In the genomic region with DNA sequence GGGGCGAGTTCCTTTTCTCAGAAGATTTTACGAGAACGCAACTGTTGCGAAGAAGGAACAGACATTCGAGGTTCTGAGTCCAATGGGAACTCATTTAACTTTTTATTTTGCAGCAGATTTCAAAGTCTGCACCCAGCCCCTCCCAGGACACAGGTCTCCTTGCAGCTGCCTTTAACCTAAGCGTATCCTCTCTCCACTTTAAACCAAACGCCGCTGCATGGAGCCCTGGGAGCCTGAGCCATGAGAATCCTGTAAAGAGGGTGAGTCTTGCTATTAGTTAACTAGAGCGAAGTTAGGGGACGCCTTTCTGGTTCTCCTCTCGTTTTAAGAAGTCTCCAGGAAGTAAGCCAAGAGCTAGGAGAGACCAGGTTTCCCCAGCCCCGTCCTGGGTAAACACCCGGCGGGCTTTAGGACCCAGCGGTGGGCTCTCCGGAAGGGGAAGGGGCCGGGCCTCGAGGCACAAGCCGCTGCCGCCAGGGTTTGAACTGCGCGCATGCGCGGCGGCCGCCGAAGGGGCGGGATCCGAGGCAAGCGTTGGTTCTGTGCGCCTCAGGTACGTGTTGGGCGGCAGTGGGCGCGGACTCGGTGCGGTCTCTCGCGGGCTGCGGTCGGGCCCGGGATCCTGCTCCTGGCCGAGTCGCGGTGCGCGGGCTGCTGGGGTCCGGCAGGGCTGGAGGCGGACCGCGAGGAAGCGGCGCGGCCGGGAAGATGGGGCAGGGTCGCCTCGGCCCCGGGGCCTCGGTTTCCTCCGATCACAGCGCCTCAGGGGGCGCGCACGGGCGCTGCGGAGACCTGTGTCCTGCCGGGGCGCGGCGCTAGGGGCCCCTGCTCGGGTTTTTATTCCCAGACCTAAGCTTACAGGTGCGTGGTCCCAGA, we compare ENCODE assay signal across 1 cellular context.
TF ChIP-seq lines count a peak whose summit lies in the region.

A gene (plus strand): TSS at position 510 of the 876 bp plus-strand sequence. CDS start 7,188 bp downstream, outside the sequence.

TF ChIP-seq in HepG2, 621 proteins besides CTCF, POLR2A, EP300 and RAD21 (continued from another document and continues in another):
- TF ChIP-seq ZNF644 (CRISPR knock-in tag; IDR thresholded peaks at IDR 0.05; ENCODE audit: low read depth) (no peak), RCOR2 (CRISPR knock-in tag; IDR thresholded peaks at IDR 0.05) (0 out of 2 replicates have a peak, but pooled peaks have one; percentile 52), ZNF382 (CRISPR knock-in tag; IDR thresholded peaks at IDR 0.05; ENCODE audit: borderline replicate concordance) (no peak), TP53 (CRISPR knock-in tag; conservative IDR thresholded peaks at IDR 0.05) (0 out of 2 replicates have a peak, but pooled peaks have one; percentile 52), ZNF350 (CRISPR knock-in tag; IDR thresholded peaks at IDR 0.05; ENCODE audit: borderline replicate concordance, low read depth) (no peak), ZNF326 (CRISPR knock-in tag; IDR thresholded peaks at IDR 0.05; ENCODE audit: borderline replicate concordance) (no peak), CCDC6 (CRISPR knock-in tag; IDR thresholded peaks at IDR 0.05) (no peak), MATR3 (CRISPR knock-in tag; IDR thresholded peaks at IDR 0.05) (no peak), MAF1 (CRISPR knock-in tag; IDR thresholded peaks at IDR 0.05; ENCODE audit: borderline replicate concordance) (no peak), ZNF563 (CRISPR knock-in tag; IDR thresholded peaks at IDR 0.05) (peak; percentile 59; the same call in 1 of the 2 replicates), NKX3-1 (CRISPR knock-in tag; IDR thresholded peaks at IDR 0.05) (peak; percentile 26; the same call in 1 of the 2 replicates), SMYD3 (CRISPR knock-in tag; IDR thresholded peaks at IDR 0.05) (peak; percentile 36; the same call in 1 of the 2 replicates), YEATS4 (CRISPR knock-in tag; IDR thresholded peaks at IDR 0.05; ENCODE audit: borderline replicate concordance) (peak; percentile 89), SPEN (CRISPR knock-in tag; IDR thresholded peaks at IDR 0.05; ENCODE audit: low read depth) (peak; percentile 80), ZNF878 (CRISPR knock-in tag; IDR thresholded peaks at IDR 0.05) (no peak), ZSCAN9 (CRISPR knock-in tag; IDR thresholded peaks at IDR 0.05; ENCODE audit: borderline replicate concordance) (peak; percentile 65; the same call in 1 of the 2 replicates), RAD51 (IDR thresholded peaks at IDR 0.05; ENCODE audit: borderline replicate concordance) (no peak), DNMT1 (CRISPR knock-in tag; IDR thresholded peaks at IDR 0.05) (no peak), ZFP62 (CRISPR knock-in tag; IDR thresholded peaks at IDR 0.05) (no peak; the same call in 1 of the 2 replicates), ZNF510 (CRISPR knock-in tag; IDR thresholded peaks at IDR 0.05; ENCODE audit: low read depth) (no peak)
- TF ChIP-seq, protein P1, sequence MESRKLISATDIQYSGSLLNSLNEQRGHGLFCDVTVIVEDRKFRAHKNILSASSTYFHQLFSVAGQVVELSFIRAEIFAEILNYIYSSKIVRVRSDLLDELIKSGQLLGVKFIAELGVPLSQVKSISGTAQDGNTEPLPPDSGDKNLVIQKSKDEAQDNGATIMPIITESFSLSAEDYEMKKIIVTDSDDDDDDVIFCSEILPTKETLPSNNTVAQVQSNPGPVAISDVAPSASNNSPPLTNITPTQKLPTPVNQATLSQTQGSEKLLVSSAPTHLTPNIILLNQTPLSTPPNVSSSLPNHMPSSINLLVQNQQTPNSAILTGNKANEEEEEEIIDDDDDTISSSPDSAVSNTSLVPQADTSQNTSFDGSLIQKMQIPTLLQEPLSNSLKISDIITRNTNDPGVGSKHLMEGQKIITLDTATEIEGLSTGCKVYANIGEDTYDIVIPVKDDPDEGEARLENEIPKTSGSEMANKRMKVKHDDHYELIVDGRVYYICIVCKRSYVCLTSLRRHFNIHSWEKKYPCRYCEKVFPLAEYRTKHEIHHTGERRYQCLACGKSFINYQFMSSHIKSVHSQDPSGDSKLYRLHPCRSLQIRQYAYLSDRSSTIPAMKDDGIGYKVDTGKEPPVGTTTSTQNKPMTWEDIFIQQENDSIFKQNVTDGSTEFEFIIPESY (CRISPR knock-in tag; IDR thresholded peaks at IDR 0.05), result no peak
- TF ChIP-seq, protein P2, sequence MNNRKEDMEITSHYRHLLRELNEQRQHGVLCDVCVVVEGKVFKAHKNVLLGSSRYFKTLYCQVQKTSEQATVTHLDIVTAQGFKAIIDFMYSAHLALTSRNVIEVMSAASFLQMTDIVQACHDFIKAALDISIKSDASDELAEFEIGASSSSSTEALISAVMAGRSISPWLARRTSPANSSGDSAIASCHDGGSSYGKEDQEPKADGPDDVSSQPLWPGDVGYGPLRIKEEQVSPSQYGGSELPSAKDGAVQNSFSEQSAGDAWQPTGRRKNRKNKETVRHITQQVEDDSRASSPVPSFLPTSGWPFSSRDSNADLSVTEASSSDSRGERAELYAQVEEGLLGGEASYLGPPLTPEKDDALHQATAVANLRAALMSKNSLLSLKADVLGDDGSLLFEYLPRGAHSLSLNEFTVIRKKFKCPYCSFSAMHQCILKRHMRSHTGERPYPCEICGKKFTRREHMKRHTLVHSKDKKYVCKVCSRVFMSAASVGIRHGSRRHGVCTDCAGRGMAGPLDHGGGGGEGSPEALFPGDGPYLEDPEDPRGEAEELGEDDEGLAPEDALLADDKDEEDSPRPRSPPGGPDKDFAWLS (CRISPR knock-in tag; IDR thresholded peaks at IDR 0.05; ENCODE audit: borderline replicate concordance), result no peak
- TF ChIP-seq, protein P3, sequence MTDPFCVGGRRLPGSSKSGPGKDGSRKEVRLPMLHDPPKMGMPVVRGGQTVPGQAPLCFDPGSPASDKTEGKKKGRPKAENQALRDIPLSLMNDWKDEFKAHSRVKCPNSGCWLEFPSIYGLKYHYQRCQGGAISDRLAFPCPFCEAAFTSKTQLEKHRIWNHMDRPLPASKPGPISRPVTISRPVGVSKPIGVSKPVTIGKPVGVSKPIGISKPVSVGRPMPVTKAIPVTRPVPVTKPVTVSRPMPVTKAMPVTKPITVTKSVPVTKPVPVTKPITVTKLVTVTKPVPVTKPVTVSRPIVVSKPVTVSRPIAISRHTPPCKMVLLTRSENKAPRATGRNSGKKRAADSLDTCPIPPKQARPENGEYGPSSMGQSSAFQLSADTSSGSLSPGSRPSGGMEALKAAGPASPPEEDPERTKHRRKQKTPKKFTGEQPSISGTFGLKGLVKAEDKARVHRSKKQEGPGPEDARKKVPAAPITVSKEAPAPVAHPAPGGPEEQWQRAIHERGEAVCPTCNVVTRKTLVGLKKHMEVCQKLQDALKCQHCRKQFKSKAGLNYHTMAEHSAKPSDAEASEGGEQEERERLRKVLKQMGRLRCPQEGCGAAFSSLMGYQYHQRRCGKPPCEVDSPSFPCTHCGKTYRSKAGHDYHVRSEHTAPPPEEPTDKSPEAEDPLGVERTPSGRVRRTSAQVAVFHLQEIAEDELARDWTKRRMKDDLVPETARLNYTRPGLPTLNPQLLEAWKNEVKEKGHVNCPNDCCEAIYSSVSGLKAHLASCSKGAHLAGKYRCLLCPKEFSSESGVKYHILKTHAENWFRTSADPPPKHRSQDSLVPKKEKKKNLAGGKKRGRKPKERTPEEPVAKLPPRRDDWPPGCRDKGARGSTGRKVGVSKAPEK (CRISPR knock-in tag; IDR thresholded peaks at IDR 0.05; ENCODE audit: borderline replicate concordance), result no peak
- TF ChIP-seq, protein P4, sequence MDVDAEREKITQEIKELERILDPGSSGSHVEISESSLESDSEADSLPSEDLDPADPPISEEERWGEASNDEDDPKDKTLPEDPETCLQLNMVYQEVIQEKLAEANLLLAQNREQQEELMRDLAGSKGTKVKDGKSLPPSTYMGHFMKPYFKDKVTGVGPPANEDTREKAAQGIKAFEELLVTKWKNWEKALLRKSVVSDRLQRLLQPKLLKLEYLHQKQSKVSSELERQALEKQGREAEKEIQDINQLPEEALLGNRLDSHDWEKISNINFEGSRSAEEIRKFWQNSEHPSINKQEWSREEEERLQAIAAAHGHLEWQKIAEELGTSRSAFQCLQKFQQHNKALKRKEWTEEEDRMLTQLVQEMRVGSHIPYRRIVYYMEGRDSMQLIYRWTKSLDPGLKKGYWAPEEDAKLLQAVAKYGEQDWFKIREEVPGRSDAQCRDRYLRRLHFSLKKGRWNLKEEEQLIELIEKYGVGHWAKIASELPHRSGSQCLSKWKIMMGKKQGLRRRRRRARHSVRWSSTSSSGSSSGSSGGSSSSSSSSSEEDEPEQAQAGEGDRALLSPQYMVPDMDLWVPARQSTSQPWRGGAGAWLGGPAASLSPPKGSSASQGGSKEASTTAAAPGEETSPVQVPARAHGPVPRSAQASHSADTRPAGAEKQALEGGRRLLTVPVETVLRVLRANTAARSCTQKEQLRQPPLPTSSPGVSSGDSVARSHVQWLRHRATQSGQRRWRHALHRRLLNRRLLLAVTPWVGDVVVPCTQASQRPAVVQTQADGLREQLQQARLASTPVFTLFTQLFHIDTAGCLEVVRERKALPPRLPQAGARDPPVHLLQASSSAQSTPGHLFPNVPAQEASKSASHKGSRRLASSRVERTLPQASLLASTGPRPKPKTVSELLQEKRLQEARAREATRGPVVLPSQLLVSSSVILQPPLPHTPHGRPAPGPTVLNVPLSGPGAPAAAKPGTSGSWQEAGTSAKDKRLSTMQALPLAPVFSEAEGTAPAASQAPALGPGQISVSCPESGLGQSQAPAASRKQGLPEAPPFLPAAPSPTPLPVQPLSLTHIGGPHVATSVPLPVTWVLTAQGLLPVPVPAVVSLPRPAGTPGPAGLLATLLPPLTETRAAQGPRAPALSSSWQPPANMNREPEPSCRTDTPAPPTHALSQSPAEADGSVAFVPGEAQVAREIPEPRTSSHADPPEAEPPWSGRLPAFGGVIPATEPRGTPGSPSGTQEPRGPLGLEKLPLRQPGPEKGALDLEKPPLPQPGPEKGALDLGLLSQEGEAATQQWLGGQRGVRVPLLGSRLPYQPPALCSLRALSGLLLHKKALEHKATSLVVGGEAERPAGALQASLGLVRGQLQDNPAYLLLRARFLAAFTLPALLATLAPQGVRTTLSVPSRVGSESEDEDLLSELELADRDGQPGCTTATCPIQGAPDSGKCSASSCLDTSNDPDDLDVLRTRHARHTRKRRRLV (CRISPR knock-in tag; IDR thresholded peaks at IDR 0.05), result no peak
- TF ChIP-seq, protein P5, sequence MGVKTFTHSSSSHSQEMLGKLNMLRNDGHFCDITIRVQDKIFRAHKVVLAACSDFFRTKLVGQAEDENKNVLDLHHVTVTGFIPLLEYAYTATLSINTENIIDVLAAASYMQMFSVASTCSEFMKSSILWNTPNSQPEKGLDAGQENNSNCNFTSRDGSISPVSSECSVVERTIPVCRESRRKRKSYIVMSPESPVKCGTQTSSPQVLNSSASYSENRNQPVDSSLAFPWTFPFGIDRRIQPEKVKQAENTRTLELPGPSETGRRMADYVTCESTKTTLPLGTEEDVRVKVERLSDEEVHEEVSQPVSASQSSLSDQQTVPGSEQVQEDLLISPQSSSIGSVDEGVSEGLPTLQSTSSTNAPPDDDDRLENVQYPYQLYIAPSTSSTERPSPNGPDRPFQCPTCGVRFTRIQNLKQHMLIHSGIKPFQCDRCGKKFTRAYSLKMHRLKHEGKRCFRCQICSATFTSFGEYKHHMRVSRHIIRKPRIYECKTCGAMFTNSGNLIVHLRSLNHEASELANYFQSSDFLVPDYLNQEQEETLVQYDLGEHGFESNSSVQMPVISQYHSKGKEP (CRISPR knock-in tag; IDR thresholded peaks at IDR 0.05), result no peak; the same call in 1 of the 2 replicates
- TF ChIP-seq, protein P6, sequence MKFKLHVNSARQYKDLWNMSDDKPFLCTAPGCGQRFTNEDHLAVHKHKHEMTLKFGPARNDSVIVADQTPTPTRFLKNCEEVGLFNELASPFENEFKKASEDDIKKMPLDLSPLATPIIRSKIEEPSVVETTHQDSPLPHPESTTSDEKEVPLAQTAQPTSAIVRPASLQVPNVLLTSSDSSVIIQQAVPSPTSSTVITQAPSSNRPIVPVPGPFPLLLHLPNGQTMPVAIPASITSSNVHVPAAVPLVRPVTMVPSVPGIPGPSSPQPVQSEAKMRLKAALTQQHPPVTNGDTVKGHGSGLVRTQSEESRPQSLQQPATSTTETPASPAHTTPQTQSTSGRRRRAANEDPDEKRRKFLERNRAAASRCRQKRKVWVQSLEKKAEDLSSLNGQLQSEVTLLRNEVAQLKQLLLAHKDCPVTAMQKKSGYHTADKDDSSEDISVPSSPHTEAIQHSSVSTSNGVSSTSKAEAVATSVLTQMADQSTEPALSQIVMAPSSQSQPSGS (CRISPR knock-in tag; IDR thresholded peaks at IDR 0.05), result peak; percentile 53; the same call in 1 of the 2 replicates
- TF ChIP-seq, protein P7, sequence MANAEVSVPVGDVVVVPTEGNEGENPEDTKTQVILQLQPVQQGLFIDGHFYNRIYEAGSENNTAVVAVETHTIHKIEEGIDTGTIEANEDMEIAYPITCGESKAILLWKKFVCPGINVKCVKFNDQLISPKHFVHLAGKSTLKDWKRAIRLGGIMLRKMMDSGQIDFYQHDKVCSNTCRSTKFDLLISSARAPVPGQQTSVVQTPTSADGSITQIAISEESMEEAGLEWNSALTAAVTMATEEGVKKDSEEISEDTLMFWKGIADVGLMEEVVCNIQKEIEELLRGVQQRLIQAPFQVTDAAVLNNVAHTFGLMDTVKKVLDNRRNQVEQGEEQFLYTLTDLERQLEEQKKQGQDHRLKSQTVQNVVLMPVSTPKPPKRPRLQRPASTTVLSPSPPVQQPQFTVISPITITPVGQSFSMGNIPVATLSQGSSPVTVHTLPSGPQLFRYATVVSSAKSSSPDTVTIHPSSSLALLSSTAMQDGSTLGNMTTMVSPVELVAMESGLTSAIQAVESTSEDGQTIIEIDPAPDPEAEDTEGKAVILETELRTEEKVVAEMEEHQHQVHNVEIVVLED (CRISPR knock-in tag; IDR thresholded peaks at IDR 0.05; ENCODE audit: borderline replicate concordance), result peak; percentile 84; the same call in 1 of the 2 replicates
- TF ChIP-seq, protein P8, sequence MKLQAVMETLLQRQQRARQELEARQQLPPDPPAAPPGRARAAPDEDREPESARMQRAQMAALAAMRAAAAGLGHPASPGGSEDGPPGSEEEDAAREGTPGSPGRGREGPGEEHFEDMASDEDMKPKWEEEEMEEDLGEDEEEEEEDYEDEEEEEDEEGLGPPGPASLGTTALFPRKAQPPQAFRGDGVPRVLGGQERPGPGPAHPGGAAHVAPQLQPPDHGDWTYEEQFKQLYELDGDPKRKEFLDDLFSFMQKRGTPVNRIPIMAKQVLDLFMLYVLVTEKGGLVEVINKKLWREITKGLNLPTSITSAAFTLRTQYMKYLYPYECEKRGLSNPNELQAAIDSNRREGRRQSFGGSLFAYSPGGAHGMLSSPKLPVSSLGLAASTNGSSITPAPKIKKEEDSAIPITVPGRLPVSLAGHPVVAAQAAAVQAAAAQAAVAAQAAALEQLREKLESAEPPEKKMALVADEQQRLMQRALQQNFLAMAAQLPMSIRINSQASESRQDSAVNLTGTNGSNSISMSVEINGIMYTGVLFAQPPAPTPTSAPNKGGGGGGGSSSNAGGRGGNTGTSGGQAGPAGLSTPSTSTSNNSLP (IDR thresholded peaks at IDR 0.05; ENCODE audit: low read depth, low read length), result no peak; the same call in 1 of the 2 replicates
- TF ChIP-seq, protein P9, sequence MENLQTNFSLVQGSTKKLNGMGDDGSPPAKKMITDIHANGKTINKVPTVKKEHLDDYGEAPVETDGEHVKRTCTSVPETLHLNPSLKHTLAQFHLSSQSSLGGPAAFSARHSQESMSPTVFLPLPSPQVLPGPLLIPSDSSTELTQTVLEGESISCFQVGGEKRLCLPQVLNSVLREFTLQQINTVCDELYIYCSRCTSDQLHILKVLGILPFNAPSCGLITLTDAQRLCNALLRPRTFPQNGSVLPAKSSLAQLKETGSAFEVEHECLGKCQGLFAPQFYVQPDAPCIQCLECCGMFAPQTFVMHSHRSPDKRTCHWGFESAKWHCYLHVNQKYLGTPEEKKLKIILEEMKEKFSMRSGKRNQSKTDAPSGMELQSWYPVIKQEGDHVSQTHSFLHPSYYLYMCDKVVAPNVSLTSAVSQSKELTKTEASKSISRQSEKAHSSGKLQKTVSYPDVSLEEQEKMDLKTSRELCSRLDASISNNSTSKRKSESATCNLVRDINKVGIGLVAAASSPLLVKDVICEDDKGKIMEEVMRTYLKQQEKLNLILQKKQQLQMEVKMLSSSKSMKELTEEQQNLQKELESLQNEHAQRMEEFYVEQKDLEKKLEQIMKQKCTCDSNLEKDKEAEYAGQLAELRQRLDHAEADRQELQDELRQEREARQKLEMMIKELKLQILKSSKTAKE (CRISPR knock-in tag; IDR thresholded peaks at IDR 0.05; ENCODE audit: borderline replicate concordance), result no peak
